10 cellular contexts compared by ENCODE assay signal in the genomic region with DNA sequence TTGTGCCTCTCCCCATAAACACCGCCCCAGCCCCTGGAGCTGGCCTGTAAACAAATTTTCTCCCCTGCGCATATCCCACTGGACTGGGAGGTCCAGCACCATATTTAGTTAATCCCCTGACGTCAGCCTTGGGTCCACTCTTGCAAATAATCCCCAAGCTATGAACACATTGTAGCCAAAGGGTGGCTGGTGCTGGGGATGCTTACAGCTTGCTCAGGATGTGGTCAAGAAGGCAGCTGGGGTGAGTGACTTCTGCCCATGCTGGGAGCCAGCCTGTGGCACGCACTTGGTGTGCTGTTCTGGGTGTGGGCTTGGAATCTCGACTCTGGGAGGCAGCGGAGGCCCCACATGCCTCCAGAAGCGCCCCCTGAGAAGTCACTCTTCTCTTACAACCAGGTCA. TPM values are rescaled to one million over a fixed set of nuclear protein-coding genes. Genes with fewer than 3 reads are reported as not detected.
DNase-seq lines count a peak whose midpoint lies in the region; ATAC-seq and TF ChIP-seq lines count a peak whose summit lies in the region.
"Had no signal": no experiment of that assay in that cellular context is flagged by ENCODE, and none has a peak within 500 bp of the region (broad histone marks: within the 10 kb centered on the region; RNA-seq: fewer than 3 reads in every experiment).

No MANE protein-coding gene starts in this region.

- no peak overlapping the region for H2BK12ac ChIP-seq in neuronal stem cell (ENCODE audit: low read length)

- H3K23ac ChIP-seq in neuronal stem cell (ENCODE audit: low read depth, low read length, poor library complexity) = no peak overlapping the region

- H2AFZ ChIP-seq in neuronal stem cell (ENCODE audit: low read length) = no peak overlapping the region

- no peak overlapping the region for H4K91ac ChIP-seq in neuronal stem cell (ENCODE audit: low read depth, low read length, poor library complexity)

- H3K36me3 ChIP-seq in neuronal stem cell (replicated peaks in 1 of 2; ENCODE audit: control insufficient read depth in 2 of 2, insufficient read depth in 2 of 2, low read length in 2 of 2) = no peaks in the 10 kb centered on the region

- WGBS in neuronal stem cell (ENCODE audit: extremely low coverage in 2 of 2, insufficient read length in 2 of 2, insufficient replicate concordance in 1 of 2), 2 donors = no CpG with 5 or more reads among the region's 7 CpGs

- DNase-seq in Ammon's horn (ENCODE audit: low spot score) (peak; percentile 74), LHCN-M2 (ENCODE audit: low read depth) (peak; percentile 100), coronary artery (ENCODE audit: low spot score) (no peak), neuronal stem cell (ENCODE audit: low spot score) (no peak), omental fat pad (ENCODE audit: low spot score) (no peak), KBM-7 (no peak), NCI-H446 treated with DMSO at 0.1 percent for 48 hours (lab: John Stamatoyannopoulos, UW) (no peak)
- no peak for DNase-seq in effector CD8-positive, alpha-beta T cell (lab: John Stamatoyannopoulos, UW)
- DNase-seq: naive B cell had no signal

- no peak for ATAC-seq in omental fat pad (ENCODE audit: low FRiP score)

- H3K9ac ChIP-seq in neuronal stem cell (ENCODE audit: low read depth, low read length, poor library complexity) = no peak overlapping the region

- no peaks in the 10 kb centered on the region for H3K9me3 ChIP-seq in neuronal stem cell (replicated peaks in 1 of 2; ENCODE audit: control insufficient read depth in 2 of 2, insufficient read depth in 1 of 2, low read depth in 1 of 2, low read length in 2 of 2)

- in situ Hi-C loops in KBM-7 (cut with MboI; ENCODE audit: low pct_unique_long_range_greater_than_20kb, low sequenced_read_pairs) = no loop called here

- no peaks in the 10 kb centered on the region for H3K79me1 ChIP-seq in neuronal stem cell (ENCODE audit: low read depth, low read length)

- H3K4me3 ChIP-seq in coronary artery (no peak overlapping the region), neuronal stem cell (ENCODE audit: low read length in 2 of 2) (no peak overlapping the region)

- H2AK5ac ChIP-seq in neuronal stem cell (ENCODE audit: low read depth, low read length) = peak overlapping the region; percentile 11

- H4K8ac ChIP-seq in neuronal stem cell (ENCODE audit: low read depth, low read length) = no peak overlapping the region

- H2BK120ac ChIP-seq in neuronal stem cell (ENCODE audit: low read depth, low read length) = no peak overlapping the region

- peak overlapping the region; percentile 93 to 95 for H3K27ac ChIP-seq in coronary artery
- H3K27ac ChIP-seq in neuronal stem cell (replicated peaks; ENCODE audit: low read length) = no peak overlapping the region

- H3K18ac ChIP-seq in neuronal stem cell (ENCODE audit: low read length) = peak overlapping the region; percentile 7

- H3K14ac ChIP-seq in neuronal stem cell (ENCODE audit: low read length) = no peak overlapping the region

- H2BK15ac ChIP-seq in neuronal stem cell (ENCODE audit: low read length) = no peak overlapping the region

- H2BK5ac ChIP-seq in neuronal stem cell (ENCODE audit: low read length) = no peak overlapping the region

- H3K4ac ChIP-seq in neuronal stem cell (ENCODE audit: low read length) = no peak overlapping the region

- TF ChIP-seq CTCF in coronary artery (IDR thresholded peaks at IDR 0.05) (no peak), omental fat pad (IDR thresholded peaks at IDR 0.05) (no peak)

- H3K27me3 ChIP-seq in neuronal stem cell (ENCODE audit: control insufficient read depth in 3 of 3, insufficient read depth in 3 of 3, low read depth in 1 of 3, low read length in 3 of 3) = peaks cover 0 to 12% (median 0%) of the 10 kb centered on the region in 3 experiments

- no peak overlapping the region for H3K4me2 ChIP-seq in neuronal stem cell (ENCODE audit: insufficient read depth, low read length, poor library complexity, severe bottlenecking)

- peaks cover 21 to 34% of the 10 kb centered on the region in 2 donors for H3K4me1 ChIP-seq in neuronal stem cell (ENCODE audit: control insufficient read depth in 2 of 2, insufficient read depth in 1 of 2, low read depth in 1 of 2, low read length in 2 of 2)

RNA-seq across cellular contexts. Expression of gene CMKLR1, which starts 32.1 kb away (rescaled TPM):
- total RNA-seq in LHCN-M2 (2014; rRNA removed) (15.4 and 17.1 TPM in 2 replicates), omental fat pad (10 to 100 TPM; 20.7 to 28.1 (median 23.1) TPM)
- 8.9 TPM for polyA plus RNA-seq in LHCN-M2 (2012)
- polyA plus RNA-seq in neuronal stem cell (2013, experiment 1 of 2) = 0.03 TPM
- polyA plus RNA-seq in neuronal stem cell (2013, experiment 2 of 2) = 0.04 TPM
- total RNA-seq: activated CD8-positive, alpha-beta memory T cell treated with anti-CD3 and anti-CD28 coated beads for 36 hours had no signal

Comparison
In these comparisons a context has a peak if more than half of its experiments do, and no peak if none do; other contexts are left out.
1. DNase-seq: peak in Ammon's horn (single experiment) and LHCN-M2 (single experiment); none in coronary artery (single experiment), neuronal stem cell (single experiment), effector CD8-positive, alpha-beta T cell (single experiment), omental fat pad (single experiment), KBM-7 (single experiment) and NCI-H446 treated with DMSO at 0.1 percent for 48 hours (single experiment).